8 cellular contexts compared by ENCODE assay signal in genomic region chr4:36244257-36245084, GRCh38. TPM values are rescaled to one million over a fixed set of nuclear protein-coding genes. Genes with fewer than 3 reads are reported as not detected.
DNase-seq lines count a peak whose midpoint lies in the region; ATAC-seq and TF ChIP-seq lines count a peak whose summit lies in the region.

ARAP2 (minus strand) TSS chr4:36244514; CDS start chr4:36229486, 15,028 bp downstream.

- H3K4me3 Mint-ChIP-seq in Caco-2 (ENCODE audit: unreplicated experiment) (peak within 1 kb of the TSS; percentile 81), T-cell (peak within 1 kb of the TSS; percentile 90 to 96 (median 90))

- H3K27ac Mint-ChIP-seq in Caco-2 (ENCODE audit: unreplicated experiment): peak within 1 kb of the TSS; percentile 75
- H3K27ac Mint-ChIP-seq in T-cell: peak within 1 kb of the TSS; percentile 94 to 96

- H3K27me3 Mint-ChIP-seq in Caco-2 (ENCODE audit: insufficient read depth, unreplicated experiment) (no peaks in the 10 kb centered on the region), T-cell (no peaks in the 10 kb centered on the region)

- peak within 1 kb of the TSS; percentile 51 for H3K4me3 ChIP-seq in Caco-2 (ENCODE audit: low read depth, low read length)
- peak within 1 kb of the TSS; percentile 58 for H3K4me3 ChIP-seq in skeletal muscle cell (ENCODE audit: low read depth, low read length)

- no peaks in the 10 kb centered on the region for H3K9me3 ChIP-seq in Caco-2

- POLR2A ChIA-PET in Caco-2 (lab: Charles Lee): no interaction called here
- POLR2A ChIA-PET in T-cell (lab: Charles Lee): interaction anchor here (0.6 to 2.2 kb wide), 13 partner anchors 8 to 151 kb away, joined by 3 to 13 read pairs (median 6); no protein-coding TSS in a partner anchor

- 0 out of 2 replicates have a peak, but pooled peaks cover 3% of the 10 kb centered on the region for H3K4me1 ChIP-seq in Caco-2

- no peak for TF ChIP-seq CTCF in Caco-2 (IDR thresholded peaks at IDR 0.05; ENCODE audit: insufficient read depth in 1 of 2, low read depth in 1 of 2, low read length in 1 of 2, severe bottlenecking in 1 of 2, unreplicated experiment in 1 of 2)

- H3K27me3 ChIP-seq in Caco-2 (replicated peaks; ENCODE audit: control insufficient read depth, insufficient read depth, low read length): no peaks in the 10 kb centered on the region

- H3K9me3 Mint-ChIP-seq in Caco-2 (ENCODE audit: unreplicated experiment) (no peaks in the 10 kb centered on the region), T-cell (no peaks in the 10 kb centered on the region)

- H3K36me3 Mint-ChIP-seq in Caco-2 (ENCODE audit: insufficient read depth, unreplicated experiment) (no peaks in the 10 kb centered on the region), T-cell (peaks cover 3% of the 10 kb centered on the region)

- ATAC-seq in GM19468 (IDR thresholded peaks at IDR 0.05; ENCODE audit: extremely low read depth, unreplicated experiment): peak; percentile 53
- ATAC-seq in T-cell (replicated peaks in 1 of 4): peak; percentile 79 to 85 (median 84)

- DNase-seq in Caco-2 (peak; percentile 60 to 79), HT1080 (ENCODE audit: low read depth) (peak; percentile 32), T-cell (peak; percentile 49 to 78 (median 68)), amniotic epithelial cell (ENCODE audit: low read depth) (peak; percentile 69), hypothalamus (lab: John Stamatoyannopoulos, UW) (peak in 48 of 51 donors; percentile 9 to 83 (median 58)), skeletal muscle cell (ENCODE audit: low read depth) (no peak), GOT3 (lab: John Stamatoyannopoulos, UW) (no peak)

- no peaks in the 10 kb centered on the region for H3K4me1 Mint-ChIP-seq in Caco-2 (ENCODE audit: low read depth, unreplicated experiment)
- H3K4me1 Mint-ChIP-seq in T-cell: peaks cover 37 to 58% (median 48%) of the 10 kb centered on the region in 3 donors

- CTCF ChIA-PET in Caco-2 (lab: Charles Lee) (interaction anchor here (0.6 kb wide), 1 partner anchor 188 kb away, joined by 3 read pairs; no protein-coding TSS in a partner anchor), T-cell (lab: Charles Lee) (interaction anchor here (0.5 to 2.2 kb wide), 13 partner anchors 9 to 230 kb away, joined by 3 to 12 read pairs (median 4); no protein-coding TSS in a partner anchor)

- BruUV-seq in Caco-2 (replicated peaks; lab: Mats Ljungman, UMichigan): TSS peak; percentile 91

- intact Hi-C loops in Caco-2 (cut with micrococcal nuclease; ENCODE audit: unreplicated experiment): no loop called here

- H3K36me3 ChIP-seq in Caco-2 (ENCODE audit: control insufficient read depth, insufficient read depth, low read length): no peaks in the 10 kb centered on the region

RNA-seq across cellular contexts. Expression of gene ARAP2, which starts in this region (rescaled TPM):
- total RNA-seq in Caco-2 (2022) (3.9 TPM in 2 replicates), T-cell (10 to 100 TPM; 41.2 to 94.3 (median 61.0) TPM)
- 2.2 and 2.8 TPM in 2 replicates for total RNA-seq in HT1080 (2014; rRNA removed; shearing (Covaris generic))
- 1.1 and 1.6 TPM in 2 replicates for polyA plus RNA-seq in HT1080 (2015; cell fraction: cytosol; rRNA removed)
- polyA plus RNA-seq in HT1080 (2015; cell fraction: nucleus; rRNA removed): 1.9 and 2.5 TPM in 2 replicates

Comparison
In these comparisons a context has a peak if more than half of its experiments do, and no peak if none do; other contexts are left out.
1. DNase-seq: peak in Caco-2 (2 of 2), HT1080 (single experiment), T-cell (34 of 34), amniotic epithelial cell (single experiment) and hypothalamus (48 of 51); none in skeletal muscle cell (single experiment) and GOT3 (single experiment).